In genomic region chr11:117045956-117046355, GRCh38 we compare ENCODE assay signal across 12 cellular contexts. TPM values are rescaled to one million over a fixed set of nuclear protein-coding genes. Genes with fewer than 3 reads are reported as not detected.
A peak's percentile ranks its signal among the peaks of the same experiment; 100 is the strongest.
DNase-seq lines count a peak whose midpoint lies in the region; ATAC-seq and TF ChIP-seq lines count a peak whose summit lies in the region.
"Had no signal": no experiment of that assay in that cellular context is flagged by ENCODE, and none has a peak within 500 bp of the region (broad histone marks: within the 10 kb centered on the region; RNA-seq: fewer than 3 reads in every experiment).

No MANE protein-coding gene starts in this region.

- TF ChIP-seq CTCF in HEK293 (tag by site-specific recombination; IDR thresholded peaks at IDR 0.05) = no peak
- no peak for TF ChIP-seq CTCF in gastroesophageal sphincter (IDR thresholded peaks at IDR 0.05)
- no peak for TF ChIP-seq CTCF in SK-N-SH (IDR thresholded peaks at IDR 0.05)

- H3K36me3 ChIP-seq in HEK293 (ENCODE audit: control insufficient read depth in 2 of 2, insufficient read depth in 1 of 2, low read length in 2 of 2) (no peaks in the 10 kb centered on the region), gastroesophageal sphincter (no peaks in the 10 kb centered on the region), SK-N-SH (replicated peaks in 1 of 2; ENCODE audit: control insufficient read depth in 1 of 2, insufficient read depth in 2 of 2, low read length in 1 of 2) (no peaks in the 10 kb centered on the region)

- H3K4me1 ChIP-seq in HEK293 (ENCODE audit: control insufficient read depth, insufficient read depth, low read length) (peaks cover 9% of the 10 kb centered on the region), gastroesophageal sphincter (peaks cover 8 to 48% (median 11%) of the 10 kb centered on the region in 3 donors), SK-N-SH (ENCODE audit: control insufficient read depth in 1 of 2, insufficient read depth in 2 of 2, low read depth in 1 of 2, low read length in 1 of 2) (peaks cover 0 to 22% of the 10 kb centered on the region in 2 experiments; a peak in 2 of 4 replicates)

- TF ChIP-seq EP300 in gastroesophageal sphincter (IDR thresholded peaks at IDR 0.05) (no peak), SK-N-SH (IDR thresholded peaks at IDR 0.05; ENCODE audit: borderline replicate concordance in 1 of 2, low read depth in 1 of 2, low read length in 1 of 2) (no peak)

- H3K4me3 ChIP-seq in HEK293 (ENCODE audit: low read depth, low read length) = no peak overlapping the region
- no peak overlapping the region for H3K4me3 ChIP-seq in gastroesophageal sphincter
- no peak overlapping the region for H3K4me3 ChIP-seq in SK-N-SH (ENCODE audit: low read depth in 2 of 2, low read length in 1 of 2)

- no peaks in the 10 kb centered on the region for H4K20me1 ChIP-seq in SK-N-SH (ENCODE audit: insufficient read depth)

- H3K27ac Mint-ChIP-seq in T-helper 17 cell = peak overlapping the region; percentile 75
- H3K27ac Mint-ChIP-seq: activated naive CD8-positive, alpha-beta T cell treated with anti-CD3 and anti-CD28 coated beads, Interleukin-2, amount 10 ng/mL, durations not matched to agents 7 days and 5 days; stimulated activated naive CD8-positive, alpha-beta T cell treated with anti-CD3 and anti-CD28 coated beads, Interleukin-15, Interleukin-2, amounts not matched to agents 100 ng/mL and 50 ng/mL, for 24 hours had no signal

- peaks cover 2% of the 10 kb centered on the region for H3K36me3 Mint-ChIP-seq in T-helper 17 cell (ENCODE audit: low read depth)

- WGBS in gastroesophageal sphincter (ENCODE audit: low coverage in 1 of 2), 2 donors = 40 to 80% methylated on average over 1 of the region's 1 CpG
- 91% methylated on average over 1 of the region's 1 CpG for WGBS in SK-N-SH (ENCODE audit: low lambda C conversion rate)

- H2AFZ ChIP-seq in SK-N-SH (ENCODE audit: low read depth) = no peak overlapping the region

- no peak overlapping the region for H3K4me2 ChIP-seq in SK-N-SH

- CTCF ChIA-PET in HEK293 (lab: Yijun Ruan, JAX) (interaction anchor here (0.5 kb wide), 1 partner anchor 88 kb away, joined by 5 read pairs; no protein-coding TSS in a partner anchor), SK-N-SH (lab: Yijun Ruan, JAX) (interaction anchor here (0.8 kb wide), 1 partner anchor 13 kb away, joined by 3 read pairs; no protein-coding TSS in a partner anchor)

- H3K4me3 Mint-ChIP-seq in T-helper 17 cell = no peak overlapping the region
- H3K4me3 Mint-ChIP-seq: activated naive CD8-positive, alpha-beta T cell treated with anti-CD3 and anti-CD28 coated beads, Interleukin-2, amount 10 ng/mL, durations not matched to agents 7 days and 5 days; stimulated activated naive CD8-positive, alpha-beta T cell treated with anti-CD3 and anti-CD28 coated beads, Interleukin-15, Interleukin-2, amounts not matched to agents 100 ng/mL and 50 ng/mL, for 24 hours had no signal

- H3K27me3 Mint-ChIP-seq in T-helper 17 cell = no peaks in the 10 kb centered on the region
- H3K27me3 Mint-ChIP-seq: activated naive CD8-positive, alpha-beta T cell treated with anti-CD3 and anti-CD28 coated beads, Interleukin-2, amount 10 ng/mL, durations not matched to agents 7 days and 5 days; stimulated activated naive CD8-positive, alpha-beta T cell treated with anti-CD3 and anti-CD28 coated beads, Interleukin-15, Interleukin-2, amounts not matched to agents 100 ng/mL and 50 ng/mL, for 24 hours had no signal

- H3K27ac ChIP-seq in HEK293 (ENCODE audit: extremely low read depth, low read depth, low read length) = no peak overlapping the region
- no peak overlapping the region for H3K27ac ChIP-seq in gastroesophageal sphincter
- H3K27ac ChIP-seq in SK-N-SH (ENCODE audit: low read depth in 2 of 2, low read length in 1 of 2) = no peak overlapping the region
- H3K27ac ChIP-seq: RWPE1 had no signal

- DNase-seq in T-helper 17 cell = no peak
- DNase-seq in putamen (ENCODE audit: low spot score) = peak; percentile 95
- no peak for DNase-seq in SK-N-SH
- no peak for DNase-seq in GOT3 (lab: John Stamatoyannopoulos, UW)
- DNase-seq in NOMO-1 treated with dmso at 0.1 percent for 144 hours (lab: John Stamatoyannopoulos, UW; ENCODE audit: unreplicated experiment) = no peak
- DNase-seq: activated naive CD8-positive, alpha-beta T cell treated with anti-CD3 and anti-CD28 coated beads, Interleukin-2, amount 10 ng/mL, durations not matched to agents 7 days and 5 days; NCI-H146 had no signal

- H3K4me1 Mint-ChIP-seq in T-helper 17 cell = peaks cover 41% of the 10 kb centered on the region

- no peak for TF ChIP-seq RAD21 in SK-N-SH (IDR thresholded peaks at IDR 0.05; ENCODE audit: low read length)

- no peaks in the 10 kb centered on the region for H3F3A ChIP-seq in SK-N-SH (replicated peaks; ENCODE audit: insufficient read depth)

- H3K79me2 ChIP-seq in SK-N-SH (ENCODE audit: insufficient read depth) = peaks cover 19% of the 10 kb centered on the region; the same call in 1 of the 2 replicates

- H3K9me2 ChIP-seq in SK-N-SH = no peaks in the 10 kb centered on the region

- POLR2A ChIA-PET in HEK293 (lab: Yijun Ruan, JAX) (no interaction called here), SK-N-SH (lab: Yijun Ruan, JAX) (no interaction called here)

- H3K9ac ChIP-seq in SK-N-SH = no peak overlapping the region

- no peak for TF ChIP-seq POLR2A in gastroesophageal sphincter (IDR thresholded peaks at IDR 0.05)

- H3K9me3 ChIP-seq in HEK293 (ENCODE audit: control insufficient read depth, insufficient read depth, low read depth, low read length) (no peaks in the 10 kb centered on the region), T-helper 17 cell (ENCODE audit: control insufficient read depth, low read length, poor library complexity, severe bottlenecking) (no peaks in the 10 kb centered on the region), gastroesophageal sphincter (no peaks in the 10 kb centered on the region), SK-N-SH (no peaks in the 10 kb centered on the region)

- ATAC-seq in T-helper 17 cell (peak; percentile 8), gastroesophageal sphincter (peak; percentile 58), GM19395 (IDR thresholded peaks at IDR 0.05; ENCODE audit: unreplicated experiment) (no peak)

- no peaks in the 10 kb centered on the region for H3K27me3 ChIP-seq in gastroesophageal sphincter
- no peaks in the 10 kb centered on the region for H3K27me3 ChIP-seq in SK-N-SH (ENCODE audit: insufficient read depth)

TF ChIP-seq in HEK293, 187 proteins besides CTCF, POLR2A, EP300 and RAD21 (continues in another document):
- TF ChIP-seq SCRT1 (tag by site-specific recombination; IDR thresholded peaks at IDR 0.05; ENCODE audit: borderline replicate concordance) = no peak
- TF ChIP-seq OSR2 (tag by site-specific recombination; IDR thresholded peaks at IDR 0.05) = no peak
- TF ChIP-seq ZNF768 (tag by site-specific recombination; IDR thresholded peaks at IDR 0.05) = no peak
- TF ChIP-seq ZEB2 (tag by site-specific recombination; IDR thresholded peaks at IDR 0.05) = peak; percentile 63; the same call in 1 of the 2 replicates
- no peak for TF ChIP-seq ZNF223 (tag by site-specific recombination; IDR thresholded peaks at IDR 0.05)
- 0 out of 2 replicates have a peak, but pooled peaks have one; percentile 19 for TF ChIP-seq ZXDB (tag by site-specific recombination; IDR thresholded peaks at IDR 0.05)

TF ChIP-seq in SK-N-SH, 30 proteins besides CTCF, POLR2A, EP300 and RAD21 (continues in another document):
- TF ChIP-seq GATA2 (CRISPR knock-in tag; IDR thresholded peaks at IDR 0.05) = no peak
- no peak for TF ChIP-seq NFIC (IDR thresholded peaks at IDR 0.05; ENCODE audit: borderline replicate concordance)
- TF ChIP-seq TAF1 (IDR thresholded peaks at IDR 0.05; ENCODE audit: borderline replicate concordance, low read depth, low read length) = no peak
- no peak for TF ChIP-seq RFX5 (IDR thresholded peaks at IDR 0.05; ENCODE audit: low read length)
- no peak for TF ChIP-seq RXRA (IDR thresholded peaks at IDR 0.05; ENCODE audit: borderline replicate concordance, low read depth)
- no peak for TF ChIP-seq TCF12 (IDR thresholded peaks at IDR 0.05)
- no peak for TF ChIP-seq ELF1 (IDR thresholded peaks at IDR 0.05)
- TF ChIP-seq, protein P1, sequence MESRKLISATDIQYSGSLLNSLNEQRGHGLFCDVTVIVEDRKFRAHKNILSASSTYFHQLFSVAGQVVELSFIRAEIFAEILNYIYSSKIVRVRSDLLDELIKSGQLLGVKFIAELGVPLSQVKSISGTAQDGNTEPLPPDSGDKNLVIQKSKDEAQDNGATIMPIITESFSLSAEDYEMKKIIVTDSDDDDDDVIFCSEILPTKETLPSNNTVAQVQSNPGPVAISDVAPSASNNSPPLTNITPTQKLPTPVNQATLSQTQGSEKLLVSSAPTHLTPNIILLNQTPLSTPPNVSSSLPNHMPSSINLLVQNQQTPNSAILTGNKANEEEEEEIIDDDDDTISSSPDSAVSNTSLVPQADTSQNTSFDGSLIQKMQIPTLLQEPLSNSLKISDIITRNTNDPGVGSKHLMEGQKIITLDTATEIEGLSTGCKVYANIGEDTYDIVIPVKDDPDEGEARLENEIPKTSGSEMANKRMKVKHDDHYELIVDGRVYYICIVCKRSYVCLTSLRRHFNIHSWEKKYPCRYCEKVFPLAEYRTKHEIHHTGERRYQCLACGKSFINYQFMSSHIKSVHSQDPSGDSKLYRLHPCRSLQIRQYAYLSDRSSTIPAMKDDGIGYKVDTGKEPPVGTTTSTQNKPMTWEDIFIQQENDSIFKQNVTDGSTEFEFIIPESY (IDR thresholded peaks at IDR 0.05; ENCODE audit: borderline replicate concordance, low read depth) = no peak
- TF ChIP-seq USF1 (IDR thresholded peaks at IDR 0.05; ENCODE audit: borderline replicate concordance, low read depth) = no peak
- TF ChIP-seq FOXJ3 (CRISPR knock-in tag; IDR thresholded peaks at IDR 0.05) = no peak
- TF ChIP-seq SMC3 (IDR thresholded peaks at IDR 0.05; ENCODE audit: low read depth, low read length) = no peak

RNA-seq across cellular contexts. Expression of gene SIK3, which starts 52.3 kb away (rescaled TPM):
- 10 to 100 TPM; 82.7 to 87.5 TPM for total RNA-seq in T-helper 17 cell
- 10 to 100 TPM; 31.7 to 56.1 (median 45.3) TPM for total RNA-seq in gastroesophageal sphincter
- 4.5 and 5.1 TPM in 2 replicates for polyA plus RNA-seq in SK-N-SH (2012; rRNA removed)
- polyA plus RNA-seq in SK-N-SH (2012; cell fraction: cytosol; rRNA removed) = 4.5 and 4.9 TPM in 2 replicates
- polyA plus RNA-seq in SK-N-SH (2012; cell fraction: nucleus; rRNA removed) = 14.0 and 15.9 TPM in 2 replicates
